ENCODE assay signal across 18 cellular contexts in genomic region chr4:40809058-40809457, GRCh38.
"Had no signal": no experiment of that assay in that cellular context is flagged by ENCODE, and none has a peak within 500 bp of the region (broad histone marks: within the 10 kb centered on the region; RNA-seq: fewer than 3 reads in every experiment).

No MANE protein-coding gene starts in this region.

- H3K27ac Mint-ChIP-seq: immature natural killer cell; nephron; stimulated activated memory B cell treated with anti-CD40 and anti-IgM and Interleukin-4, amounts not matched to agents 10 μg/mL and 1 μg/mL and 100 μg/mL, for 72 hours; stimulated activated naive CD8-positive, alpha-beta T cell treated with anti-CD3 and anti-CD28 coated beads, Interleukin-15, Interleukin-2, amounts not matched to agents 100 ng/mL and 50 ng/mL, for 24 hours had no signal

- H2AFZ ChIP-seq: parathyroid adenoma had no signal

- ATAC-seq: heart left ventricle; left ventricle myocardium superior; sciatic nerve; stimulated activated memory B cell treated with anti-CD40 and anti-IgM and Interleukin-4, amounts not matched to agents 10 μg/mL and 1 μg/mL and 100 μg/mL, for 72 hours had no signal

- DNase-seq: heart left ventricle; hypothalamus; immature natural killer cell; left ventricle myocardium superior; mesenchymal stem cell; naive B cell; spleen; stimulated activated CD4-positive, alpha-beta T cell treated with anti-CD3 and anti-CD28 coated beads, Interleukin-15, amount 100 ng/mL, for 24 hours; stimulated activated CD4-positive, alpha-beta T cell treated with anti-CD3 and anti-CD28 coated beads, Interleukin-1b, Interleukin-23, amount 100 ng/mL, for 48 hours; stimulated activated CD4-positive, alpha-beta T cell treated with anti-CD3 and anti-CD28 coated beads, Interleukin-4, amount 100 ng/mL, for 24 hours; tibial artery; upper lobe of left lung had no signal

- H3K4me1 Mint-ChIP-seq: immature natural killer cell, nephron had no signal

- H3K27me3 ChIP-seq: heart left ventricle, spleen, tibial artery, upper lobe of left lung, vagina had no signal

- H3K36me3 Mint-ChIP-seq: immature natural killer cell; naive B cell; stimulated activated memory B cell treated with anti-CD40 and anti-IgM and Interleukin-4, amounts not matched to agents 10 μg/mL and 1 μg/mL and 100 μg/mL, for 72 hours had no signal

- H3K9ac ChIP-seq: parathyroid adenoma had no signal

- H3K4me3 Mint-ChIP-seq: immature natural killer cell; nephron; stimulated activated memory B cell treated with anti-CD40 and anti-IgM and Interleukin-4, amounts not matched to agents 10 μg/mL and 1 μg/mL and 100 μg/mL, for 72 hours; stimulated activated naive CD8-positive, alpha-beta T cell treated with anti-CD3 and anti-CD28 coated beads, Interleukin-15, Interleukin-2, amounts not matched to agents 100 ng/mL and 50 ng/mL, for 24 hours had no signal

- H3K27ac ChIP-seq: heart left ventricle, parathyroid adenoma, tibial artery, vagina had no signal

- H3K27me3 Mint-ChIP-seq: naive B cell; stimulated activated memory B cell treated with anti-CD40 and anti-IgM and Interleukin-4, amounts not matched to agents 10 μg/mL and 1 μg/mL and 100 μg/mL, for 72 hours had no signal

- H3K4me1 ChIP-seq: parathyroid adenoma, vagina had no signal

- H3K9me3 Mint-ChIP-seq: immature natural killer cell; naive B cell; nephron; stimulated activated memory B cell treated with anti-CD40 and anti-IgM and Interleukin-4, amounts not matched to agents 10 μg/mL and 1 μg/mL and 100 μg/mL, for 72 hours; stimulated activated naive CD8-positive, alpha-beta T cell treated with anti-CD3 and anti-CD28 coated beads, Interleukin-15, Interleukin-2, amounts not matched to agents 100 ng/mL and 50 ng/mL, for 24 hours had no signal

- H3K9me3 ChIP-seq: heart left ventricle, spleen, tibial artery, upper lobe of left lung, vagina had no signal

- H3K79me2 ChIP-seq: parathyroid adenoma had no signal
